20 cellular contexts compared by ENCODE assay signal in genomic region chr6:112227992-112228391, GRCh38. TPM values are rescaled to one million over a fixed set of nuclear protein-coding genes. Genes with fewer than 3 reads are reported as not detected.
A peak's percentile ranks its signal among the peaks of the same experiment; 100 is the strongest.
DNase-seq lines count a peak whose midpoint lies in the region; ATAC-seq, FAIRE-seq and TF ChIP-seq lines count a peak whose summit lies in the region.
"Had no signal": no experiment of that assay in that cellular context is flagged by ENCODE, and none has a peak within 500 bp of the region (broad histone marks: within the 10 kb centered on the region; RNA-seq: fewer than 3 reads in every experiment).

No MANE protein-coding gene starts in this region.

- H3K79me1 ChIP-seq in H1 (ENCODE audit: low read depth, low read length) = no peaks in the 10 kb centered on the region

- no peak overlapping the region for H2BK120ac ChIP-seq in H1 (replicated peaks; ENCODE audit: low read depth, low read length)

- no peak overlapping the region for H3K56ac ChIP-seq in H1 (replicated peaks; ENCODE audit: insufficient read length, low read depth, low read length)

- TF ChIP-seq POLR2A in H1 (IDR thresholded peaks at IDR 0.05; ENCODE audit: control extremely low read depth in 1 of 2, low read depth in 2 of 2, low read length in 2 of 2) = no peak
- TF ChIP-seq POLR2A in spleen (IDR thresholded peaks at IDR 0.05) = no peak

- no peak overlapping the region for H2BK12ac ChIP-seq in H1 (ENCODE audit: low read depth, low read length)

- no peak overlapping the region for H3K14ac ChIP-seq in H1 (ENCODE audit: insufficient read length)

- no peak overlapping the region for H3K4me2 ChIP-seq in H1 (ENCODE audit: insufficient read depth in 1 of 2, low read depth in 2 of 2, low read length in 2 of 2)

- TF ChIP-seq CTCF in H1 (IDR thresholded peaks at IDR 0.05; ENCODE audit: control extremely low read depth in 1 of 3, insufficient read depth in 1 of 3, low read depth in 1 of 3, low read length in 3 of 3) = no peak
- TF ChIP-seq CTCF in spleen (IDR thresholded peaks at IDR 0.05 in 8 of 11, conservative IDR thresholded peaks at IDR 0.05 in 3 of 11) = no peak

- H3K4ac ChIP-seq in H1 (replicated peaks; ENCODE audit: insufficient read length, low read depth, low read length) = no peak overlapping the region

- H3K23me2 ChIP-seq in H1 (ENCODE audit: low read depth, low read length) = no peaks in the 10 kb centered on the region

- no peaks in the 10 kb centered on the region for H3K9me3 ChIP-seq in H1 (ENCODE audit: insufficient read depth in 2 of 2, low read depth in 1 of 2, low read length in 1 of 2)
- no peaks in the 10 kb centered on the region for H3K9me3 ChIP-seq in spleen
- H3K9me3 ChIP-seq: BE2C, Caco-2 had no signal

- H2BK20ac ChIP-seq in H1 (ENCODE audit: low read length) = no peak overlapping the region

- H3K27ac ChIP-seq in H1 (ENCODE audit: low read depth, low read length) = no peak overlapping the region
- H3K27ac ChIP-seq in spleen = no peak overlapping the region
- H3K27ac ChIP-seq: cardiac muscle cell had no signal

- FAIRE-seq in H1 (lab: Jason Lieb, UNC) = no peak
- FAIRE-seq: islet of Langerhans had no signal

- no peaks in the 10 kb centered on the region for H3K4me1 ChIP-seq in H1 (replicated peaks in 1 of 4; ENCODE audit: control insufficient read depth in 3 of 4, insufficient read depth in 4 of 4, low read length in 3 of 4)
- no peaks in the 10 kb centered on the region for H3K4me1 ChIP-seq in spleen
- H3K4me1 ChIP-seq: BE2C, Caco-2 had no signal

- H3K18ac ChIP-seq in H1 (ENCODE audit: extremely low read depth, low read length) = no peak overlapping the region

- H3K4me3 ChIP-seq in H1 (ENCODE audit: extremely low read depth in 1 of 4, insufficient read depth in 2 of 4, low read depth in 3 of 4, low read length in 4 of 4) = no peak overlapping the region
- H3K4me3 ChIP-seq in spleen = no peak overlapping the region
- H3K4me3 ChIP-seq: cardiac muscle cell had no signal

- H4K8ac ChIP-seq in H1 (ENCODE audit: extremely low read depth, insufficient read depth, low read length) = no peak overlapping the region

- H3K9ac ChIP-seq in H1 (replicated peaks in 1 of 4; ENCODE audit: extremely low read depth in 1 of 4, low read depth in 3 of 4, low read length in 3 of 4) = no peak overlapping the region

- H2BK15ac ChIP-seq in H1 (ENCODE audit: low read length) = no peak overlapping the region

- DNase-seq in H1 (ENCODE audit: low read depth in 1 of 2, low spot score in 2 of 2) = no peak
- peak; percentile 61 for DNase-seq in left lobe of liver (ENCODE audit: low spot score)
- DNase-seq in sciatic nerve (ENCODE audit: low spot score) = no peak
- DNase-seq in head of caudate nucleus = no peak
- DNase-seq in spleen = no peak
- no peak for DNase-seq in DMS79 (lab: John Stamatoyannopoulos, UW)
- DNase-seq: activated CD4-positive, alpha-beta T cell treated with anti-CD3 and anti-CD28 coated beads for 48 hours; activated CD8-positive, alpha-beta memory T cell treated with anti-CD3 and anti-CD28 coated beads, Interleukin-2, amount 50 U/mL, for 4 hours; activated effector memory CD4-positive, alpha-beta T cell treated with Interleukin-2 at 50 U/mL for 16 hours; BE2C; Caco-2; EL; NCI-H1417 treated with DMSO at 0.1 percent for 48 hours; NCI-H2171 treated with DMSO at 0.1 percent for 48 hours; NCI-H82; stimulated activated naive CD4-positive, alpha-beta T cell had no signal

- no peak overlapping the region for H2AK5ac ChIP-seq in H1 (ENCODE audit: low read depth, low read length)

- H3K23ac ChIP-seq in H1 (ENCODE audit: insufficient read length) = no peak overlapping the region

- H3K36me3 ChIP-seq in H1 (ENCODE audit: control insufficient read depth in 2 of 4, insufficient read depth in 4 of 4, low read length in 3 of 4) (no peaks in the 10 kb centered on the region), spleen (no peaks in the 10 kb centered on the region)
- H3K36me3 ChIP-seq: BE2C, cardiac muscle cell had no signal

- TF ChIP-seq EP300 in H1 (IDR thresholded peaks at IDR 0.05; ENCODE audit: borderline replicate concordance in 1 of 2, low read depth in 2 of 2, low read length in 2 of 2) = no peak

- POLR2A ChIA-PET in H1 (lab: Charles Lee; ENCODE audit: partially characterized antibody) = interaction anchor here (1.0 kb wide), 1 partner anchor 10 kb away, joined by 3 read pairs; no protein-coding TSS in a partner anchor

- H4K5ac ChIP-seq in H1 (ENCODE audit: insufficient read length, low read depth, low read length) = no peak overlapping the region

- CTCF ChIA-PET in H1 (lab: Charles Lee; ENCODE audit: partially characterized antibody) = interaction anchor here (0.5 to 2.1 kb wide), 4 partner anchors 12 to 38 kb away, joined by 3 to 4 read pairs (median 4); partner anchors contain the start of gene LAMA4

- H2AFZ ChIP-seq in H1 (ENCODE audit: low read length) = no peak overlapping the region

- 92% methylated on average over 1 of the region's 1 CpG; no CpG with 5 or more reads in 1 of the 2 experiments for WGBS in H1 (ENCODE audit: extremely low coverage in 1 of 2, insufficient coverage in 1 of 2, insufficient read length in 1 of 2, insufficient replicate concordance in 2 of 2, low coverage in 1 of 2, low lambda C conversion rate in 2 of 2, missing lambda C conversion rate in 1 of 2), 2 experiments
- WGBS in spleen, 5 donors = 77 to 95% (median 89%) methylated on average over 1 of the region's 1 CpG

- no peak overlapping the region for H4K91ac ChIP-seq in H1 (replicated peaks; ENCODE audit: insufficient read length, low read length)

- H3K79me2 ChIP-seq in H1 (ENCODE audit: control insufficient read depth in 1 of 2, insufficient read depth in 2 of 2, low read length in 2 of 2) = no peaks in the 10 kb centered on the region

- H4K20me1 ChIP-seq in H1 (replicated peaks in 1 of 2; ENCODE audit: control insufficient read depth in 1 of 2, insufficient read depth in 2 of 2, low read length in 2 of 2) = no peaks in the 10 kb centered on the region

- peak; percentile 84 for ATAC-seq in left lobe of liver
- peak; percentile 72 for ATAC-seq in sciatic nerve
- no peak for ATAC-seq in HG03354 (IDR thresholded peaks at IDR 0.05; ENCODE audit: poor library complexity, severe bottlenecking, unreplicated experiment)
- ATAC-seq: esophagus mucosa had no signal

- no peak for TF ChIP-seq RAD21 in H1 (IDR thresholded peaks at IDR 0.05 in 1 of 2, conservative IDR thresholded peaks at IDR 0.05 in 1 of 2; ENCODE audit: low read depth in 2 of 2, low read length in 2 of 2)

- intact Hi-C loops in sciatic nerve (cut with DNase I) = no loop called here
- intact Hi-C loops in head of caudate nucleus (cut with DNase I) = no loop called here
- intact Hi-C loops in spleen (cut with DNase I; ENCODE audit: low total_unique reads) = no loop called here

- H2BK5ac ChIP-seq in H1 (ENCODE audit: low read depth, low read length) = no peak overlapping the region

- H3K27me3 ChIP-seq in H1 (replicated peaks in 1 of 4; ENCODE audit: control insufficient read depth in 3 of 4, extremely low read depth in 1 of 4, insufficient read depth in 3 of 4, low read length in 3 of 4) (no peaks in the 10 kb centered on the region), spleen (replicated peaks in 1 of 7) (peaks cover 0 to 20% (median 0%) of the 10 kb centered on the region in 7 donors)
- H3K27me3 ChIP-seq: BE2C, cardiac muscle cell had no signal

TF ChIP-seq in H1, 55 proteins besides CTCF, POLR2A, EP300 and RAD21:
- TF ChIP-seq CBX8 (IDR thresholded peaks at IDR 0.05; ENCODE audit: borderline replicate concordance, low read depth, low read length) (no peak), CEBPB (IDR thresholded peaks at IDR 0.05; ENCODE audit: low read depth, low read length) (peak; percentile 60; the same call in 1 of the 2 replicates)

RNA-seq across cellular contexts. Expression of gene LAMA4, which starts 26.4 kb away (rescaled TPM):
- total RNA-seq in H1 (2021; fragmentation: NEBNext Ultra II Directional; extraction: Animal tissue kit (Norgen Biotek cat#: 25700)) = 0.92 and 1.5 TPM in 2 replicates
- polyA plus RNA-seq in H1 (2011; rRNA removed) = 0.95 and 2.0 TPM in 2 replicates
- 1.1 TPM for polyA plus RNA-seq in H1 (2011; cell fraction: cytosol; rRNA removed)
- 2.0 TPM for polyA plus RNA-seq in H1 (2011; cell fraction: nucleus; rRNA removed)
- polyA plus RNA-seq in H1 (2012, experiment 1 of 2) = 0.87 to 1.4 TPM (median 1.1 TPM) in 4 replicates
- polyA plus RNA-seq in H1 (2012, experiment 2 of 2) = 0.71 TPM
- 4.3 TPM for polyA plus RNA-seq in H1 (2013, experiment 1 of 2)
- 4.4 TPM for polyA plus RNA-seq in H1 (2013, experiment 2 of 2)
- 1.3 and 2.1 TPM in 2 replicates for polyA minus RNA-seq in H1 (2011; rRNA and poly(A)+ RNA removed)
- polyA minus RNA-seq in H1 (2011; cell fraction: cytosol; rRNA and poly(A)+ RNA removed) = 1.5 TPM
- 2.7 TPM for polyA minus RNA-seq in H1 (2011; cell fraction: nucleus; rRNA and poly(A)+ RNA removed)
- total RNA-seq in left lobe of liver = 2.8 TPM
- 332 TPM for total RNA-seq in sciatic nerve
- 1 to 10 TPM; 1.0 to 3.7 (median 3.0) TPM for total RNA-seq in spleen
- 1 to 10 TPM in 2 of 3 donors, under 1 TPM in 1; 0.76 to 2.5 (median 2.4) TPM for polyA plus RNA-seq in spleen
- total RNA-seq: Caco-2 had no signal

Comparison
In these comparisons a context has a peak if more than half of its experiments do, and no peak if none do; other contexts are left out.
1. RNA of gene LAMA4, which starts 26.4 kb away (total RNA-seq): 332 TPM in sciatic nerve (single experiment); 1.0 to 3.7 TPM in spleen, 2.8 TPM in left lobe of liver (single experiment) and 0.92 to 1.5 TPM in H1; every median in the first group is over 10 times any median in the second.